ENCODE assay signal across 8 cellular contexts in the genomic region with DNA sequence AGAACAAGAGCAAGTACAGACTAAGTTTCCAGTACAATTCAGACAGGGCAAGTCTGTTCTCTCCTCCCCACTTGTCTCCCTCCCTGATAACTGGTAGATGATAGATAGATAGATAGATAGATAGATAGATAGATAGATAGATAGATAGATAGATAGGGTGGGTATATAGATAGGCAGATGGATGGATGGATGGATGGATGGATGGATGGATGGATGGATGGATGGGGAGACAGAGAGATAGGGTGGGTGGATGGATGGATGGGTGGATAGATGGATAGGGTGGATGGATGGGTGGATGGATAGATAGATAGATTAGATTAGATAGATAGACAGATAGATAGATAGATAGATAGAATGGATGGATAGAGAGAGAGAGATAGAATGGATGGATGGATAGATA.
"Had no signal": no experiment of that assay in that cellular context is flagged by ENCODE, and none has a peak within 500 bp of the region (broad histone marks: within the 10 kb centered on the region; RNA-seq: fewer than 3 reads in every experiment).

No MANE protein-coding gene starts in this region.

- DNase-seq: GDM1, GF-D8 had no signal

- H3K4me3 ChIP-seq: GM12878 had no signal

- ATAC-seq: GM12878 had no signal

- FAIRE-seq: G401.6, GM12878, GM12891, GM12892, GM18507, GM19239 had no signal
